Comparison of ENCODE assay signal across 18 cellular contexts in genomic region chr2:219198974-219199373, GRCh38. TPM values are rescaled to one million over a fixed set of nuclear protein-coding genes. Genes with fewer than 3 reads are reported as not detected.
DNase-seq lines count a peak whose midpoint lies in the region; ATAC-seq and TF ChIP-seq lines count a peak whose summit lies in the region.
"Had no signal": no experiment of that assay in that cellular context is flagged by ENCODE, and none has a peak within 500 bp of the region (broad histone marks: within the 10 kb centered on the region; RNA-seq: fewer than 3 reads in every experiment).

No MANE protein-coding gene starts in this region.

- H3K9me3 ChIP-seq in WERI-Rb-1 (ENCODE audit: severe bottlenecking), result no peaks in the 10 kb centered on the region
- H3K9me3 ChIP-seq: MG63 had no signal

- no peak for DNase-seq in stimulated activated naive CD8-positive, alpha-beta T cell treated with anti-CD3 and anti-CD28 coated beads, Interleukin-15, Interleukin-2, amounts not matched to agents 100 U/mL and 50 U/mL, for 24 hours
- DNase-seq in glutamatergic neuron (no peak), T-helper 2 cell (no peak), WERI-Rb-1 (no peak)
- DNase-seq: DMS79 treated with DMSO at 0.1 percent for 48 hours, MG63, NCI-H1092, NCI-H146, NCI-H2081, NCI-H748 treated with DMSO at 0.1 percent for 48 hours, OCI-M1, RPMI8226, SIG-M5 had no signal

- H3K27ac ChIP-seq in WERI-Rb-1, result no peak overlapping the region
- H3K27ac ChIP-seq: BLaER1 treated with 17β-estradiol and CSF1 and Interleukin-3, amounts not matched to agents 10 nM and 100 nM; KMS-11 had no signal

- H3K4me1 Mint-ChIP-seq in stimulated activated naive CD8-positive, alpha-beta T cell treated with anti-CD3 and anti-CD28 coated beads, Interleukin-15, Interleukin-2, amounts not matched to agents 100 ng/mL and 50 ng/mL, for 24 hours (ENCODE audit: low read depth), result peaks cover 17% of the 10 kb centered on the region
- peaks cover 5% of the 10 kb centered on the region for H3K4me1 Mint-ChIP-seq in glutamatergic neuron (ENCODE audit: low read depth, unreplicated experiment)

- peak overlapping the region; percentile 67 for H3K4me3 Mint-ChIP-seq in stimulated activated naive CD8-positive, alpha-beta T cell treated with anti-CD3 and anti-CD28 coated beads, Interleukin-15, Interleukin-2, amounts not matched to agents 100 ng/mL and 50 ng/mL, for 24 hours
- no peak overlapping the region for H3K4me3 Mint-ChIP-seq in glutamatergic neuron (ENCODE audit: unreplicated experiment)

- peak overlapping the region; percentile 71 for H3K27ac Mint-ChIP-seq in stimulated activated naive CD8-positive, alpha-beta T cell treated with anti-CD3 and anti-CD28 coated beads, Interleukin-15, Interleukin-2, amounts not matched to agents 100 ng/mL and 50 ng/mL, for 24 hours
- H3K27ac Mint-ChIP-seq in glutamatergic neuron (ENCODE audit: unreplicated experiment), result peak overlapping the region; percentile 1

- no peaks in the 10 kb centered on the region for H3K36me3 ChIP-seq in WERI-Rb-1
- H3K36me3 ChIP-seq: BLaER1 treated with 17β-estradiol and CSF1 and Interleukin-3, amounts not matched to agents 10 nM and 100 nM; MG63 had no signal

- H3K4me3 ChIP-seq in WERI-Rb-1 (ENCODE audit: low read depth, low read length), result no peak overlapping the region
- H3K4me3 ChIP-seq: BLaER1 treated with 17β-estradiol and CSF1 and Interleukin-3, amounts not matched to agents 10 nM and 100 nM; MG63 had no signal

- no peaks in the 10 kb centered on the region for H3K27me3 ChIP-seq in WERI-Rb-1 (ENCODE audit: insufficient read depth, low read depth, severe bottlenecking)
- H3K27me3 ChIP-seq: BLaER1 treated with 17β-estradiol and CSF1 and Interleukin-3, amounts not matched to agents 10 nM and 100 nM; MG63 had no signal

- no peak for ATAC-seq in stimulated activated naive CD8-positive, alpha-beta T cell treated with anti-CD3 and anti-CD28 coated beads, Interleukin-15, Interleukin-2, amounts not matched to agents 100 U/mL and 50 U/mL, for 24 hours
- no peak for ATAC-seq in HG03571 (IDR thresholded peaks at IDR 0.05; ENCODE audit: unreplicated experiment)

- peaks cover 4% of the 10 kb centered on the region for H3K27me3 Mint-ChIP-seq in stimulated activated naive CD8-positive, alpha-beta T cell treated with anti-CD3 and anti-CD28 coated beads, Interleukin-15, Interleukin-2, amounts not matched to agents 100 ng/mL and 50 ng/mL, for 24 hours
- no peaks in the 10 kb centered on the region for H3K27me3 Mint-ChIP-seq in glutamatergic neuron (ENCODE audit: unreplicated experiment)

- H3K9me3 Mint-ChIP-seq in stimulated activated naive CD8-positive, alpha-beta T cell treated with anti-CD3 and anti-CD28 coated beads, Interleukin-15, Interleukin-2, amounts not matched to agents 100 ng/mL and 50 ng/mL, for 24 hours, result no peaks in the 10 kb centered on the region
- peaks cover 5% of the 10 kb centered on the region for H3K9me3 Mint-ChIP-seq in glutamatergic neuron (ENCODE audit: unreplicated experiment)

- H3K36me3 Mint-ChIP-seq in stimulated activated naive CD8-positive, alpha-beta T cell treated with anti-CD3 and anti-CD28 coated beads, Interleukin-15, Interleukin-2, amounts not matched to agents 100 ng/mL and 50 ng/mL, for 24 hours (ENCODE audit: low read depth), result peaks cover 4% of the 10 kb centered on the region
- no peaks in the 10 kb centered on the region for H3K36me3 Mint-ChIP-seq in glutamatergic neuron (ENCODE audit: unreplicated experiment)

- TF ChIP-seq CTCF in glutamatergic neuron (IDR thresholded peaks at IDR 0.05; ENCODE audit: partially characterized antibody, unreplicated experiment) (no peak), WERI-Rb-1 (IDR thresholded peaks at IDR 0.05; ENCODE audit: low read depth, low read length) (no peak)

RNA-seq across cellular contexts. Expression of gene ZFAND2B, which starts 7.6 kb away (rescaled TPM):
- total RNA-seq in glutamatergic neuron (ENCODE audit: unreplicated experiment), result 49.5 TPM

RNA-seq across cellular contexts. Expression of gene ABCB6, which starts 19.8 kb away (rescaled TPM):
- total RNA-seq in glutamatergic neuron (ENCODE audit: unreplicated experiment), result 49.4 TPM

RNA-seq across cellular contexts. Expression of gene RETREG2, which starts 20.9 kb away (rescaled TPM):
- total RNA-seq in glutamatergic neuron (ENCODE audit: unreplicated experiment), result 167 TPM

RNA-seq across cellular contexts. Expression of gene CNPPD1, which starts 22.2 kb away (rescaled TPM):
- total RNA-seq in glutamatergic neuron (ENCODE audit: unreplicated experiment), result 61.5 TPM

RNA-seq across cellular contexts. Expression of gene SLC23A3, which starts 29.1 kb away (rescaled TPM):
- 1.1 TPM for total RNA-seq in glutamatergic neuron (ENCODE audit: unreplicated experiment)
- total RNA-seq: G401 had no signal
